9 cellular contexts compared by ENCODE assay signal in the genomic region with DNA sequence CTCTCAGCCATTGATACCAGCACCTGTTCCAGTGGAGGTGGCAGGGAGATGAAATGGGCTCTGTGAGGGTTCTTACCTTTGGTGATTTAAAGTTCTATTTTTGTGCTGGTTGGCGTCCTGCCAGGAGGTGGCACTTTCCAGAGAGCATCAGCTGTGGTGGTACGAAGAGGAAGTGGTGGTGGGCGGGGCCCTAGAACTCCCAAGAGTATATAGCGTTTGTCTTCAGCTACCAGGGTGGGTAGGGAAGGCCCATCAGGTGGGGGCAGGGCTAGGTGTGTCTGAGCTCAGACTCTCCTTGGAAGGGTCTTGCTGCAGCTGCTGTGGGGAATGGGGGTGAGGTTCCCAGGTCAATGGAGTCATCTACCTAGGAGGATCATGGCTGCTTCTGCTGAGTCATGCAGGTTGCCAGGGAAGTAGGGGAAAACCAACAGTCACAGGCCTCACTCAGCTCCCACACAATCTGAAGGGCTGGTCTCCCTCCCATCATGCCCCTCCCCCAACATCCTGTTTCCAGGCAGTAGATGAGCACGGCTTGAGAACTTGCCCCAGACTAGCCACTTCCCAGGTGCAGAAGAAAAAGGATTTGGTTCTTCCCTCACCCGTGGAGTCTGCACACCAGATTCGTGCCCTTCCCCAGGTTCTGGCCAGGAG. TPM values are rescaled to one million over a fixed set of nuclear protein-coding genes. Genes with fewer than 3 reads are reported as not detected.
DNase-seq lines count a peak whose midpoint lies in the region; ATAC-seq and TF ChIP-seq lines count a peak whose summit lies in the region.
"Had no signal": no experiment of that assay in that cellular context is flagged by ENCODE, and none has a peak within 500 bp of the region (broad histone marks: within the 10 kb centered on the region; RNA-seq: fewer than 3 reads in every experiment).

No MANE protein-coding gene starts in this region.

- no peaks in the 10 kb centered on the region for H3K9me3 Mint-ChIP-seq in natural killer cell treated with Interleukin-12 subunit alpha and Interleukin-12 subunit beta and Interleukin-15 and Interleukin-18, amount 100 ng/mL, for 72 hours

- ATAC-seq in natural killer cell treated with Interleukin-12 subunit alpha and Interleukin-12 subunit beta and Interleukin-15 and Interleukin-18, amount 100 ng/mL, for 72 hours = peak; percentile 33 to 60
- no peak for ATAC-seq in upper lobe of left lung (ENCODE audit: low FRiP score in 2 of 2)

- H3K4me3 Mint-ChIP-seq in natural killer cell treated with Interleukin-12 subunit alpha and Interleukin-12 subunit beta and Interleukin-15 and Interleukin-18, amount 100 ng/mL, for 72 hours = no peak overlapping the region

- H3K27me3 ChIP-seq in GM06990 (replicated peaks; ENCODE audit: control insufficient read depth, insufficient read depth, low read length) (no peaks in the 10 kb centered on the region), smooth muscle cell (ENCODE audit: low read depth) (no peaks in the 10 kb centered on the region), upper lobe of left lung (no peaks in the 10 kb centered on the region)

- H3K27ac ChIP-seq in smooth muscle cell (ENCODE audit: low read depth) (no peak overlapping the region), upper lobe of left lung (no peak overlapping the region)

- no peak for TF ChIP-seq EP300 in upper lobe of left lung (IDR thresholded peaks at IDR 0.05)

- DNase-seq in GM06990 (ENCODE audit: extremely low read depth, insufficient read length) (peak; percentile 43), activated T-cell treated with anti-CD3 and anti-CD28 coated beads for 24 hours (ENCODE audit: low read depth) (peak; percentile 19), SW 1271 (lab: John Stamatoyannopoulos, UW) (no peak), smooth muscle cell (lab: John Stamatoyannopoulos, UW; ENCODE audit: unreplicated experiment) (no peak), medulla oblongata (ENCODE audit: extremely low spot score) (no peak), upper lobe of left lung (no peak)
- DNase-seq in Jurkat, Clone E6-1 (ENCODE audit: low read depth, low spot score) = peak; percentile 67
- peak; percentile 67 for DNase-seq in natural killer cell treated with Interleukin-12 subunit alpha and Interleukin-12 subunit beta and Interleukin-15 and Interleukin-18, amount 100 ng/mL, for 72 hours (ENCODE audit: low spot score)

- TF ChIP-seq POLR2A in upper lobe of left lung (IDR thresholded peaks at IDR 0.05) = no peak

- peaks cover 8 to 13% of the 10 kb centered on the region in 2 donors for H3K27me3 Mint-ChIP-seq in natural killer cell treated with Interleukin-12 subunit alpha and Interleukin-12 subunit beta and Interleukin-15 and Interleukin-18, amount 100 ng/mL, for 72 hours

- H3K36me3 ChIP-seq in GM06990 (ENCODE audit: control insufficient read depth, insufficient read depth, low read length) = no peaks in the 10 kb centered on the region; the same call in 1 of the 2 replicates
- H3K36me3 ChIP-seq in smooth muscle cell (ENCODE audit: low read depth) = no peaks in the 10 kb centered on the region
- H3K36me3 ChIP-seq in upper lobe of left lung = no peaks in the 10 kb centered on the region

- no peaks in the 10 kb centered on the region for H3F3A ChIP-seq in smooth muscle cell (ENCODE audit: low read depth)

- H3K9ac ChIP-seq in smooth muscle cell (ENCODE audit: low read depth) = no peak overlapping the region

- peak overlapping the region; percentile 23 to 75 for H3K27ac Mint-ChIP-seq in natural killer cell treated with Interleukin-12 subunit alpha and Interleukin-12 subunit beta and Interleukin-15 and Interleukin-18, amount 100 ng/mL, for 72 hours

- H3K4me1 Mint-ChIP-seq in natural killer cell treated with Interleukin-12 subunit alpha and Interleukin-12 subunit beta and Interleukin-15 and Interleukin-18, amount 100 ng/mL, for 72 hours (ENCODE audit: low read depth in 2 of 2) = peaks cover 6 to 16% of the 10 kb centered on the region in 2 donors

- no peak overlapping the region for H3K4me2 ChIP-seq in smooth muscle cell

- no peaks in the 10 kb centered on the region for H4K20me1 ChIP-seq in smooth muscle cell (ENCODE audit: low read depth)

- H3K79me2 ChIP-seq in smooth muscle cell (ENCODE audit: low read depth) = no peaks in the 10 kb centered on the region

- H3K4me3 ChIP-seq in GM06990 (replicated peaks; ENCODE audit: low read depth, low read length) (no peak overlapping the region), smooth muscle cell (no peak overlapping the region), upper lobe of left lung (no peak overlapping the region)
- no peak overlapping the region for H3K4me3 ChIP-seq in Jurkat, Clone E6-1 (ENCODE audit: low read length)
- H3K4me3 ChIP-seq: skin epidermis had no signal

- H2AFZ ChIP-seq in smooth muscle cell (ENCODE audit: low read depth) = no peak overlapping the region

- H3K4me1 ChIP-seq in smooth muscle cell (ENCODE audit: low read depth) (peaks cover 10% of the 10 kb centered on the region), upper lobe of left lung (no peaks in the 10 kb centered on the region)

- whole genome bisulfite sequencing in smooth muscle cell (ENCODE audit: low lambda C conversion rate) = 81% methylated on average over 7 of the region's 7 CpGs
- 68 to 87% methylated on average over 6 to 7 of the region's 7 CpGs for WGBS in upper lobe of left lung, 2 donors

- H3K36me3 Mint-ChIP-seq in natural killer cell treated with Interleukin-12 subunit alpha and Interleukin-12 subunit beta and Interleukin-15 and Interleukin-18, amount 100 ng/mL, for 72 hours = no peaks in the 10 kb centered on the region

- H3K9me3 ChIP-seq in smooth muscle cell (replicated peaks; ENCODE audit: low read depth) (no peaks in the 10 kb centered on the region), upper lobe of left lung (no peaks in the 10 kb centered on the region)

- TF ChIP-seq CTCF in GM06990 (IDR thresholded peaks at IDR 0.05; ENCODE audit: insufficient read depth, low read length, poor library complexity, severe bottlenecking) (no peak), smooth muscle cell (IDR thresholded peaks at IDR 0.05; ENCODE audit: borderline replicate concordance, insufficient read depth, poor library complexity, severe bottlenecking) (no peak), upper lobe of left lung (IDR thresholded peaks at IDR 0.05) (no peak)

RNA-seq across cellular contexts. Expression of a gene that starts 46.6 kb away (rescaled TPM):
- not detected for polyA plus RNA-seq in Jurkat, Clone E6-1 (2012; ENCODE audit: insufficient read depth, insufficient read length)
- total RNA-seq in natural killer cell treated with Interleukin-12 subunit alpha and Interleukin-12 subunit beta and Interleukin-15 and Interleukin-18, amount 100 ng/mL, for 72 hours = under 1 TPM in 1 of 2 donors, not detected in 1; 0.70 TPM
- total RNA-seq in smooth muscle cell (12.4 and 17.1 TPM in 2 replicates), upper lobe of left lung (10 to 100 TPM in 4 of 6 donors, 1 to 10 TPM in 2; 3.5 to 24.4 (median 11.0) TPM)
- polyA plus RNA-seq in smooth muscle cell = 15.6 and 19.4 TPM in 2 replicates

Comparison
In these comparisons a context has a peak if more than half of its experiments do, and no peak if none do; other contexts are left out.
1. DNase-seq: peak in GM06990 (single experiment), Jurkat, Clone E6-1 (single experiment), activated T-cell treated with anti-CD3 and anti-CD28 coated beads for 24 hours (single experiment) and natural killer cell treated with Interleukin-12 subunit alpha and Interleukin-12 subunit beta and Interleukin-15 and Interleukin-18, amount 100 ng/mL, for 72 hours (single experiment); none in SW 1271 (0 of 2), smooth muscle cell (single experiment), medulla oblongata (single experiment) and upper lobe of left lung (0 of 2).
2. ATAC-seq: peak in natural killer cell treated with Interleukin-12 subunit alpha and Interleukin-12 subunit beta and Interleukin-15 and Interleukin-18, amount 100 ng/mL, for 72 hours (2 of 2); none in upper lobe of left lung (0 of 2).